10 cellular contexts compared by ENCODE assay signal in genomic region chr21:38720074-38720473, GRCh38.
"Had no signal": no experiment of that assay in that cellular context is flagged by ENCODE, and none has a peak within 500 bp of the region (broad histone marks: within the 10 kb centered on the region; RNA-seq: fewer than 3 reads in every experiment).

No MANE protein-coding gene starts in this region.

- H3K4me3 ChIP-seq: GM23248, HAP-1 had no signal

- ATAC-seq: HCT116 had no signal

- H3K9ac ChIP-seq: GM23248 had no signal

- H3K36me3 ChIP-seq: HAP-1 had no signal

- H3K4me3 Mint-ChIP-seq: H9, HFFc6 had no signal

- H3K4me1 ChIP-seq: HAP-1 had no signal

- H2AFZ ChIP-seq: GM23248 had no signal

- FAIRE-seq: H1, H54 had no signal

- H3K27ac ChIP-seq: GM23248 had no signal

- DNase-seq: GM23248, GOT3, H7, H9, HCEC 1CT, HFFc6 had no signal

- H3K27ac Mint-ChIP-seq: H9, HFFc6 had no signal

- H3K9me3 ChIP-seq: HAP-1 had no signal
